ENCODE assay signal across 19 cellular contexts in genomic region chr6:82906489-82906888, GRCh38.
A peak's percentile ranks its signal among the peaks of the same experiment; 100 is the strongest.
DNase-seq lines count a peak whose midpoint lies in the region; ATAC-seq, FAIRE-seq and TF ChIP-seq lines count a peak whose summit lies in the region.
"Had no signal": no experiment of that assay in that cellular context is flagged by ENCODE, and none has a peak within 500 bp of the region (broad histone marks: within the 10 kb centered on the region; RNA-seq: fewer than 3 reads in every experiment).

No MANE protein-coding gene starts in this region.

- H3K9me3 ChIP-seq in cardiac muscle cell (ENCODE audit: low read depth) (no peaks in the 10 kb centered on the region), K562 (replicated peaks; ENCODE audit: control insufficient read depth, insufficient read depth, low read depth, low read length) (no peaks in the 10 kb centered on the region), transverse colon (no peaks in the 10 kb centered on the region)
- H3K9me3 ChIP-seq: adrenal gland, uterus had no signal

- FAIRE-seq in K562 (lab: Jason Lieb, UNC) = no peak
- FAIRE-seq: colon had no signal

- DNase-seq in cardiac muscle cell (ENCODE audit: low read depth in 1 of 2, low spot score in 1 of 2) (peak; percentile 29 to 36), left cardiac atrium (no peak), K562 (ENCODE audit: extremely low read depth in 1 of 4, low spot score in 3 of 4) (peak in 1 of 4 experiments; percentile 13), iris pigment epithelial cell (ENCODE audit: low read depth) (peak; percentile 12), NCI-H2227 treated with DMSO at 0.1 percent for 48 hours (lab: John Stamatoyannopoulos, UW) (no peak), transverse colon (no peak)
- no peak for DNase-seq in effector CD8-positive, alpha-beta T cell (lab: John Stamatoyannopoulos, UW)
- DNase-seq: activated CD4-positive, alpha-beta memory T cell treated with anti-CD3 and anti-CD28 coated beads, Interleukin-2, amount 10 ng/mL, durations not matched to agents 7 days and 5 days; adrenal gland; COR-L47; GF-D8; KBM-7; NCI-H1417 treated with DMSO at 0.1 percent for 48 hours; NCI-H524; stimulated activated naive CD8-positive, alpha-beta T cell treated with anti-CD3 and anti-CD28 coated beads, Interleukin-15, amount 100 ng/mL, for 72 hours; uterus had no signal

- H3K27ac ChIP-seq in cardiac muscle cell (no peak overlapping the region), K562 (ENCODE audit: extremely low read depth, low read depth, low read length) (no peak overlapping the region), transverse colon (no peak overlapping the region)
- H3K27ac ChIP-seq: adrenal gland, HL-60, uterus had no signal

- no peak for TF ChIP-seq RAD21 in K562 (CRISPR knock-in tag; conservative IDR thresholded peaks at IDR 0.05 in 1 of 2, IDR thresholded peaks at IDR 0.05 in 1 of 2)

- CTCF ChIA-PET in K562 (lab: Yijun Ruan, JAX; ENCODE audit: low intra/inter-chr PET ratio) = no interaction called here

- H3K4me1 ChIP-seq in cardiac muscle cell (ENCODE audit: low read depth) (peaks cover 20% of the 10 kb centered on the region), K562 (replicated peaks in 1 of 2; ENCODE audit: control insufficient read depth in 2 of 2, insufficient read depth in 2 of 2, low read length in 2 of 2) (peaks cover 0 to 4% of the 10 kb centered on the region in 2 experiments; a peak in 2 of 5 replicates), transverse colon (peaks cover 0 to 9% (median 0%) of the 10 kb centered on the region in 4 donors)
- H3K4me1 ChIP-seq: uterus had no signal

- ATAC-seq in left cardiac atrium = no peak
- ATAC-seq in K562 = peak; percentile 73
- ATAC-seq in GM18873 (IDR thresholded peaks at IDR 0.05; ENCODE audit: low FRiP score, unreplicated experiment) = no peak
- ATAC-seq: stimulated activated naive CD8-positive, alpha-beta T cell treated with anti-CD3 and anti-CD28 coated beads, Interleukin-15, amount 100 ng/mL, for 72 hours had no signal

- TF ChIP-seq CTCF in cardiac muscle cell (IDR thresholded peaks at IDR 0.05; ENCODE audit: low read depth, low read length) (no peak), K562 (IDR thresholded peaks at IDR 0.05 in 2 of 3, conservative IDR thresholded peaks at IDR 0.05 in 1 of 3; ENCODE audit: insufficient read depth in 2 of 3, low read depth in 1 of 3, low read length in 3 of 3) (no peak), transverse colon (IDR thresholded peaks at IDR 0.05) (no peak)

- no TSS peak for BruUV-seq in K562 (replicated peaks; lab: Mats Ljungman, UMichigan)

- no peak for TF ChIP-seq EP300 in K562 (IDR thresholded peaks at IDR 0.05; ENCODE audit: low read length)
- TF ChIP-seq EP300 in transverse colon (IDR thresholded peaks at IDR 0.05; ENCODE audit: low read depth) = no peak

- H3K9ac ChIP-seq in K562 (ENCODE audit: insufficient read depth in 1 of 2, low read depth in 2 of 2, low read length in 2 of 2) = no peak overlapping the region

- no peak overlapping the region for H2AFZ ChIP-seq in K562 (ENCODE audit: low read depth, low read length)

- in situ Hi-C loops in K562 (cut with MboI) (no loop called here), transverse colon (cut with MboI; ENCODE audit: low pct_ligation_motif_present in 1 of 4, low pct_unique_long_range_greater_than_20kb in 1 of 4, low sequenced_read_pairs in 3 of 4) (no loop called here)

- H3K4me3 ChIP-seq in cardiac muscle cell (no peak overlapping the region), K562 (no peak overlapping the region), transverse colon (no peak overlapping the region)
- H3K4me3 ChIP-seq: adrenal gland, uterus had no signal

- TF ChIP-seq POLR2A in K562 (conservative IDR thresholded peaks at IDR 0.05) (no peak), transverse colon (IDR thresholded peaks at IDR 0.05) (no peak)

- no peaks in the 10 kb centered on the region for H3K36me3 ChIP-seq in cardiac muscle cell
- H3K36me3 ChIP-seq in K562 (ENCODE audit: control insufficient read depth, insufficient read depth, low read length) = no peaks in the 10 kb centered on the region
- no peaks in the 10 kb centered on the region for H3K36me3 ChIP-seq in transverse colon
- H3K36me3 ChIP-seq: adrenal gland, uterus had no signal

- no peaks in the 10 kb centered on the region for H3K27me3 ChIP-seq in cardiac muscle cell
- H3K27me3 ChIP-seq in K562 (ENCODE audit: control insufficient read depth in 2 of 2, insufficient read depth in 2 of 2, low read length in 2 of 2) = no peaks in the 10 kb centered on the region
- no peaks in the 10 kb centered on the region for H3K27me3 ChIP-seq in transverse colon
- H3K27me3 ChIP-seq: adrenal gland, uterus had no signal

- H3K4me2 ChIP-seq in K562 (ENCODE audit: insufficient read depth, low read length) = no peak overlapping the region

- POLR2A ChIA-PET in K562 (lab: Yijun Ruan, JAX) = no interaction called here

- H3K79me2 ChIP-seq in K562 (ENCODE audit: control insufficient read depth, insufficient read depth, low read length) = no peaks in the 10 kb centered on the region

- no peaks in the 10 kb centered on the region for H4K20me1 ChIP-seq in K562 (replicated peaks; ENCODE audit: control insufficient read depth, insufficient read depth, low read length)

- H3K9me1 ChIP-seq in K562 (ENCODE audit: control insufficient read depth, insufficient read depth, low read length) = no peaks in the 10 kb centered on the region

- intact Hi-C loops in left cardiac atrium (cut with DNase I) = no loop called here
- intact Hi-C loops in K562 (cut with micrococcal nuclease) = no loop called here
- intact Hi-C loops in transverse colon (cut with DNase I; ENCODE audit: low total_unique reads) = no loop called here

TF ChIP-seq in K562, 482 proteins besides CTCF, POLR2A, EP300 and RAD21:
- TF ChIP-seq MAFK (IDR thresholded peaks at IDR 0.05; ENCODE audit: low read length) (0 out of 2 replicates have a peak, but pooled peaks have one; percentile 22), C11orf30 (IDR thresholded peaks at IDR 0.05; ENCODE audit: low read depth) (peak; percentile 62), ZNF316 (IDR thresholded peaks at IDR 0.05) (peak; percentile 49; the same call in 1 of the 2 replicates), MAFG (tag; conservative IDR thresholded peaks at IDR 0.05) (peak; percentile 48), ZNF140 (CRISPR knock-in tag; IDR thresholded peaks at IDR 0.05) (no peak), ZNF740 (CRISPR knock-in tag; IDR thresholded peaks at IDR 0.05) (no peak), ZNF740 (tag; IDR thresholded peaks at IDR 0.05) (no peak)

Comparison
In these comparisons a context has a peak if more than half of its experiments do, and no peak if none do; other contexts are left out.
1. DNase-seq: peak in cardiac muscle cell (2 of 2) and iris pigment epithelial cell (single experiment); none in left cardiac atrium (single experiment), NCI-H2227 treated with DMSO at 0.1 percent for 48 hours (single experiment), effector CD8-positive, alpha-beta T cell (single experiment) and transverse colon (single experiment).